In genomic region chr2:18898271-18898670, GRCh38 we compare ENCODE assay signal across 7 cellular contexts.
"Had no signal": no experiment of that assay in that cellular context is flagged by ENCODE, and none has a peak within 500 bp of the region (broad histone marks: within the 10 kb centered on the region; RNA-seq: fewer than 3 reads in every experiment).

No MANE protein-coding gene starts in this region.

- FAIRE-seq: H54, HTR-8/SVneo, K562 had no signal

- H3K4me3 ChIP-seq: K562 had no signal

- DNase-seq: GOT3, H9, HCEC 1CT, IMR-90 had no signal

- ATAC-seq: K562 had no signal
